ENCODE assay signal across 23 cellular contexts in the genomic region with DNA sequence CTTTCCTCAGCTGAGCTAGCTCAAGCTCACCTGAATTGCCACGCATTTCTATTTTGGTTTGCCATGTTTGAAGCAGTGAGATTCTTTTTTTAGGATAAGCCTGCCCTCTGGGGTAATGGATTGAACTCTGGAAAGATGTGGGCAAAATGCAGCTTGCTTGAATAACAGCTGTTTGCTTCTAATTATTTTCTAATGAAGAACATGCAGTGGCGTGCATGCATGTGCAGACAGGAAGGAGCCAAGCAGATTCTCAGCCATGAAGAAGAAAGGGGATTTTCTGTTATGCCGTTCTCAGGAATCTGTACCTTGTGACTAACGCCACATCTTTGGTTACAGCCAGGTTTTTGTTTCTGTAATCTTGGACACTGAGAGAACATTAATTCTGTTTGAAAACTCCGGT.
DNase-seq lines count a peak whose midpoint lies in the region; ATAC-seq and TF ChIP-seq lines count a peak whose summit lies in the region.
"Had no signal": no experiment of that assay in that cellular context is flagged by ENCODE, and none has a peak within 500 bp of the region (broad histone marks: within the 10 kb centered on the region; RNA-seq: fewer than 3 reads in every experiment).

No MANE protein-coding gene starts in this region.

- ATAC-seq in thoracic aorta (ENCODE audit: insufficient number of reproducible peaks, low FRiP score, low read depth) = no peak
- ATAC-seq: activated T-cell treated with anti-CD3 and anti-CD28 coated beads, Interleukin-2, amount 50 U/mL, for 4 hours; right cardiac atrium had no signal

- H3K9me2 ChIP-seq in GM23248 (ENCODE audit: insufficient read depth) = no peaks in the 10 kb centered on the region
- H3K9me2 ChIP-seq in hepatocyte (replicated peaks; ENCODE audit: insufficient read depth) = no peaks in the 10 kb centered on the region
- no peaks in the 10 kb centered on the region for H3K9me2 ChIP-seq in MM.1S (replicated peaks; ENCODE audit: insufficient read depth, low read length)

- H3K4me1 ChIP-seq in GM23248 (ENCODE audit: insufficient read depth) (peaks cover 29% of the 10 kb centered on the region), ascending aorta (peaks cover 0 to 14% of the 10 kb centered on the region in 2 donors), hepatocyte (ENCODE audit: insufficient read depth) (peaks cover 6% of the 10 kb centered on the region), thoracic aorta (ENCODE audit: control insufficient read depth in 1 of 2, low read depth in 2 of 2) (peaks cover 15 to 53% of the 10 kb centered on the region in 2 donors), MM.1S (ENCODE audit: low read length) (no peaks in the 10 kb centered on the region)

- H4K20me1 ChIP-seq in GM23248 (ENCODE audit: insufficient read depth) (no peaks in the 10 kb centered on the region), hepatocyte (ENCODE audit: insufficient read depth, poor library complexity, severe bottlenecking) (no peaks in the 10 kb centered on the region), MM.1S (ENCODE audit: insufficient read depth, low read length) (no peaks in the 10 kb centered on the region)

- in situ Hi-C loops in GM23248 (cut with MboI) = no loop called here

- H3K27ac ChIP-seq in GM23248 = peak overlapping the region; percentile 94
- H3K27ac ChIP-seq in ascending aorta = peak overlapping the region; percentile 3 to 48
- H3K27ac ChIP-seq in hepatocyte = peak overlapping the region; percentile 70
- peak overlapping the region; percentile 0 to 51 for H3K27ac ChIP-seq in thoracic aorta
- H3K27ac ChIP-seq in MM.1S (ENCODE audit: low read length) = no peak overlapping the region

- intact Hi-C loops in ascending aorta (cut with DNase I) = no loop called here

- no peak overlapping the region for H2AFZ ChIP-seq in GM23248
- no peak overlapping the region for H2AFZ ChIP-seq in hepatocyte
- no peak overlapping the region for H2AFZ ChIP-seq in MM.1S (ENCODE audit: low read length)

- H3K4me3 ChIP-seq in GM23248 (no peak overlapping the region), ascending aorta (no peak overlapping the region), hepatocyte (no peak overlapping the region), thoracic aorta (no peak overlapping the region), MM.1S (ENCODE audit: low read length) (no peak overlapping the region)
- H3K4me3 ChIP-seq: lung had no signal

- peaks cover 36% of the 10 kb centered on the region for H3F3A ChIP-seq in GM23248 (ENCODE audit: insufficient read depth)
- no peaks in the 10 kb centered on the region for H3F3A ChIP-seq in MM.1S (ENCODE audit: insufficient read depth, low read length)

- H3K9me3 ChIP-seq in GM23248 (ENCODE audit: low read depth) (no peaks in the 10 kb centered on the region), ascending aorta (no peaks in the 10 kb centered on the region), hepatocyte (ENCODE audit: low read depth) (no peaks in the 10 kb centered on the region), thoracic aorta (no peaks in the 10 kb centered on the region), MM.1S (replicated peaks; ENCODE audit: insufficient read depth, low read length) (no peaks in the 10 kb centered on the region)

- H3K4me2 ChIP-seq in GM23248 (ENCODE audit: unreplicated experiment) = peak overlapping the region; percentile 41
- no peak overlapping the region for H3K4me2 ChIP-seq in hepatocyte
- no peak overlapping the region for H3K4me2 ChIP-seq in MM.1S (ENCODE audit: low read depth, low read length)

- TF ChIP-seq CTCF in ascending aorta (IDR thresholded peaks at IDR 0.05) (peak in 1 of 3 experiments; percentile 17), hepatocyte (IDR thresholded peaks at IDR 0.05; ENCODE audit: poor library complexity) (no peak), thoracic aorta (IDR thresholded peaks at IDR 0.05) (no peak), MM.1S (IDR thresholded peaks at IDR 0.05; ENCODE audit: low read length) (no peak)

- DNase-seq in GM23248 (peak; percentile 89), ascending aorta (ENCODE audit: low spot score in 2 of 2) (no peak), hepatocyte (ENCODE audit: low spot score) (no peak), thoracic aorta (ENCODE audit: low spot score) (no peak), MM.1S (no peak), DMS79 (lab: John Stamatoyannopoulos, UW) (no peak), D341Med (ENCODE audit: low spot score) (no peak)
- DNase-seq: activated CD4-positive, CD25-positive, alpha-beta regulatory T cell treated with anti-CD3 and anti-CD28 coated beads, Interleukin-2, amount 50 U/mL, for 72 hours; activated naive CD4-positive, alpha-beta T cell treated with anti-CD3 and anti-CD28 coated beads, Interleukin-2, amount 10 ng/mL, durations not matched to agents 7 days and 5 days; activated T-cell treated with anti-CD3 and anti-CD28 coated beads, Interleukin-2, amount 50 U/mL, for 4 hours; anterior cingulate cortex; CD4-positive, alpha-beta memory T cell; DMS79 treated with DMSO at 0.1 percent for 48 hours; effector memory CD4-positive, alpha-beta T cell; islet precursor cell; KG1; naive B cell; NCI-H2029 treated with DMSO at 0.1 percent for 48 hours; NCI-H510A treated with DMSO at 0.1 percent for 48 hours; right cardiac atrium; substantia nigra; T1000 had no signal

- H3K27me3 ChIP-seq in GM23248 (replicated peaks; ENCODE audit: insufficient read depth) (no peaks in the 10 kb centered on the region), ascending aorta (no peaks in the 10 kb centered on the region), hepatocyte (no peaks in the 10 kb centered on the region), thoracic aorta (replicated peaks; ENCODE audit: insufficient read depth) (no peaks in the 10 kb centered on the region), MM.1S (replicated peaks; ENCODE audit: insufficient read depth, low read length) (no peaks in the 10 kb centered on the region)

- H3K9ac ChIP-seq in GM23248 (peak overlapping the region; percentile 75), MM.1S (ENCODE audit: low read length) (no peak overlapping the region)

- peaks cover 35% of the 10 kb centered on the region; the same call in 1 of the 2 replicates for H3K36me3 ChIP-seq in GM23248 (ENCODE audit: low read depth)
- peaks cover 17 to 34% of the 10 kb centered on the region in 2 donors for H3K36me3 ChIP-seq in ascending aorta
- no peaks in the 10 kb centered on the region for H3K36me3 ChIP-seq in hepatocyte (replicated peaks; ENCODE audit: insufficient read depth, low read depth)
- H3K36me3 ChIP-seq in thoracic aorta = peaks cover 4% of the 10 kb centered on the region
- no peaks in the 10 kb centered on the region for H3K36me3 ChIP-seq in MM.1S (replicated peaks; ENCODE audit: insufficient read depth, low read length)

- 16 to 19% methylated on average over 5 of the region's 5 CpGs for WGBS in GM23248 (ENCODE audit: low coverage in 1 of 2, low lambda C conversion rate in 2 of 2, missing lambda C conversion rate in 2 of 2), 2 experiments
- 69% methylated on average over 5 of the region's 5 CpGs for WGBS in hepatocyte (ENCODE audit: low lambda C conversion rate, missing lambda C conversion rate)

- H3K79me2 ChIP-seq in GM23248 (ENCODE audit: insufficient read depth) (no peaks in the 10 kb centered on the region), hepatocyte (no peaks in the 10 kb centered on the region), MM.1S (ENCODE audit: low read length) (no peaks in the 10 kb centered on the region)
